Comparison of ENCODE assay signal across 5 cellular contexts in genomic region chr3:184240384-184241140, GRCh38.
DNase-seq lines count a peak whose midpoint lies in the region; FAIRE-seq and TF ChIP-seq lines count a peak whose summit lies in the region.
"Had no signal": no experiment of that assay in that cellular context is flagged by ENCODE, and none has a peak within 500 bp of the region (broad histone marks: within the 10 kb centered on the region; RNA-seq: fewer than 3 reads in every experiment).

No MANE protein-coding gene starts in this region.

- TF ChIP-seq POLR2A in H54 (IDR thresholded peaks at IDR 0.05; ENCODE audit: low read depth, low read length) = no peak

- DNase-seq in H54 (ENCODE audit: insufficient read length, low spot score) (no peak), cardiac fibroblast (ENCODE audit: low read depth in 2 of 2) (peak; percentile 36 to 39), NCI-H526 (lab: John Stamatoyannopoulos, UW) (no peak)
- no peak for DNase-seq in activated effector memory CD4-positive, alpha-beta T cell treated with anti-CD3 and anti-CD28 coated beads, Interleukin-2, amount 50 U/mL, for 16 hours
- DNase-seq: stimulated activated CD4-positive, alpha-beta T cell treated with anti-CD3 and anti-CD28 coated beads, Interleukin-15, amount 100 ng/mL, for 24 hours had no signal

- TF ChIP-seq CTCF in cardiac fibroblast (IDR thresholded peaks at IDR 0.05; ENCODE audit: low read depth, low read length) = no peak

- peak; percentile 30 for FAIRE-seq in H54 (lab: Jason Lieb, UNC)

- H3K4me3 ChIP-seq in cardiac fibroblast (replicated peaks in 1 of 2; ENCODE audit: low read depth in 2 of 2, low read length in 2 of 2) = no peak overlapping the region

Comparison
In these comparisons a context has a peak if more than half of its experiments do, and no peak if none do; other contexts are left out.
1. DNase-seq: peak in cardiac fibroblast (2 of 2); none in H54 (single experiment), NCI-H526 (0 of 2) and activated effector memory CD4-positive, alpha-beta T cell treated with anti-CD3 and anti-CD28 coated beads, Interleukin-2, amount 50 U/mL, for 16 hours (single experiment).